13 cellular contexts compared by ENCODE assay signal in genomic region chr11:129694538-129694937, GRCh38.
DNase-seq lines count a peak whose midpoint lies in the region; ATAC-seq and TF ChIP-seq lines count a peak whose summit lies in the region.
"Had no signal": no experiment of that assay in that cellular context is flagged by ENCODE, and none has a peak within 500 bp of the region (broad histone marks: within the 10 kb centered on the region; RNA-seq: fewer than 3 reads in every experiment).

No MANE protein-coding gene starts in this region.

- BruUV-seq in PC-9 (replicated peaks; lab: Mats Ljungman, UMichigan), result no TSS peak

- H3K36me3 Mint-ChIP-seq in CD8-positive, alpha-beta memory T cell, result no peaks in the 10 kb centered on the region

- POLR2A ChIA-PET in CD8-positive, alpha-beta memory T cell (lab: Charles Lee), result no interaction called here
- POLR2A ChIA-PET in PC-9 (lab: Charles Lee; ENCODE audit: unreplicated experiment), result no interaction called here

- no peak overlapping the region for H3K27ac Mint-ChIP-seq in CD8-positive, alpha-beta memory T cell
- H3K27ac Mint-ChIP-seq: T-helper 17 cell had no signal

- no peaks in the 10 kb centered on the region for H3K79me2 ChIP-seq in PC-9 (ENCODE audit: low read depth)

- no peaks in the 10 kb centered on the region for H3K9me3 Mint-ChIP-seq in CD8-positive, alpha-beta memory T cell

- no peaks in the 10 kb centered on the region for H3K36me3 ChIP-seq in CD8-positive, alpha-beta memory T cell (ENCODE audit: insufficient read depth, low read length)
- H3K36me3 ChIP-seq in PC-9 (ENCODE audit: low read depth), result no peaks in the 10 kb centered on the region

- no peak overlapping the region for H3K4me3 ChIP-seq in CD8-positive, alpha-beta memory T cell (ENCODE audit: low read length)
- H3K4me3 ChIP-seq in GM12865 (ENCODE audit: low read depth, low read length), result no peak overlapping the region
- no peak overlapping the region for H3K4me3 ChIP-seq in PC-9
- H3K4me3 ChIP-seq: lung had no signal

- H3K27me3 Mint-ChIP-seq in CD8-positive, alpha-beta memory T cell, result peaks cover 11 to 21% of the 10 kb centered on the region in 2 donors

- peaks cover 0 to 10% (median 4%) of the 10 kb centered on the region in 3 donors for H3K4me1 Mint-ChIP-seq in CD8-positive, alpha-beta memory T cell

- ATAC-seq in GM18870 (IDR thresholded peaks at IDR 0.05; ENCODE audit: unreplicated experiment), result no peak
- ATAC-seq: T-helper 17 cell had no signal

- no peak overlapping the region for H3K27ac ChIP-seq in CD8-positive, alpha-beta memory T cell (ENCODE audit: low read depth, low read length)
- H3K27ac ChIP-seq in PC-9, result no peak overlapping the region

- H3K4me3 Mint-ChIP-seq in CD8-positive, alpha-beta memory T cell, result peak overlapping the region in 4 of 7 donors; percentile 19 to 56 (median 33)

- no peaks in the 10 kb centered on the region for H3K27me3 ChIP-seq in CD8-positive, alpha-beta memory T cell (ENCODE audit: insufficient read depth, low read length, poor library complexity, severe bottlenecking)
- no peaks in the 10 kb centered on the region for H3K27me3 ChIP-seq in PC-9 (ENCODE audit: insufficient read depth, low read depth)

- TF ChIP-seq CTCF in GM12865 (IDR thresholded peaks at IDR 0.05; ENCODE audit: insufficient read depth, low read depth, low read length, missing control alignments) (no peak), PC-9 (conservative IDR thresholded peaks at IDR 0.05) (peak; percentile 42)

- peaks cover 8% of the 10 kb centered on the region for H3K4me1 ChIP-seq in CD8-positive, alpha-beta memory T cell (ENCODE audit: insufficient read depth, low read length)
- peaks cover 2% of the 10 kb centered on the region for H3K4me1 ChIP-seq in PC-9 (replicated peaks; ENCODE audit: insufficient read depth)

- H3K4me2 ChIP-seq in PC-9, result no peak overlapping the region

- H4K20me1 ChIP-seq in PC-9 (ENCODE audit: insufficient read depth), result no peaks in the 10 kb centered on the region

- no peak for DNase-seq in CD8-positive, alpha-beta memory T cell
- DNase-seq in GM12865 (ENCODE audit: low read depth) (peak; percentile 11), PC-9 (peak in 1 of 2 experiments; percentile 33), islet precursor cell (peak; percentile 60), NCI-H226 (no peak), epidermal melanocyte (ENCODE audit: insufficient read length, low spot score) (no peak), hippocampal formation (lab: John Stamatoyannopoulos, UW) (no peak)
- DNase-seq: cerebellar nuclear complex, foreskin fibroblast, NCI-H510A, T-helper 17 cell had no signal

- CTCF ChIA-PET in CD8-positive, alpha-beta memory T cell (lab: Charles Lee), result interaction anchor here (1.5 kb wide), 1 partner anchor 24 kb away, joined by 4 read pairs; no protein-coding TSS in a partner anchor
- CTCF ChIA-PET in PC-9 (lab: Charles Lee), result interaction anchor here (1.6 kb wide), 1 partner anchor 56 kb away, joined by 4 read pairs; no protein-coding TSS in a partner anchor

- no peaks in the 10 kb centered on the region for H3K9me3 ChIP-seq in CD8-positive, alpha-beta memory T cell (ENCODE audit: low read length)
- H3K9me3 ChIP-seq in PC-9 (ENCODE audit: insufficient read depth, low read depth), result no peaks in the 10 kb centered on the region

- no peaks in the 10 kb centered on the region for H3K9me2 ChIP-seq in PC-9 (ENCODE audit: insufficient read depth)

- H3F3A ChIP-seq in PC-9 (ENCODE audit: insufficient read depth, low read depth), result no peaks in the 10 kb centered on the region; the same call in 1 of the 2 replicates

- intact Hi-C loops in PC-9 (cut with micrococcal nuclease; ENCODE audit: unreplicated experiment), result no loop called here

- no peak overlapping the region for H2AFZ ChIP-seq in PC-9

Comparison
In these comparisons a context has a peak if more than half of its experiments do, and no peak if none do; other contexts are left out.
1. DNase-seq: peak in GM12865 (single experiment) and islet precursor cell (single experiment); none in CD8-positive, alpha-beta memory T cell (0 of 5), NCI-H226 (single experiment), epidermal melanocyte (single experiment) and hippocampal formation (0 of 2).